Comparison of ENCODE assay signal across 9 cellular contexts in the genomic region with DNA sequence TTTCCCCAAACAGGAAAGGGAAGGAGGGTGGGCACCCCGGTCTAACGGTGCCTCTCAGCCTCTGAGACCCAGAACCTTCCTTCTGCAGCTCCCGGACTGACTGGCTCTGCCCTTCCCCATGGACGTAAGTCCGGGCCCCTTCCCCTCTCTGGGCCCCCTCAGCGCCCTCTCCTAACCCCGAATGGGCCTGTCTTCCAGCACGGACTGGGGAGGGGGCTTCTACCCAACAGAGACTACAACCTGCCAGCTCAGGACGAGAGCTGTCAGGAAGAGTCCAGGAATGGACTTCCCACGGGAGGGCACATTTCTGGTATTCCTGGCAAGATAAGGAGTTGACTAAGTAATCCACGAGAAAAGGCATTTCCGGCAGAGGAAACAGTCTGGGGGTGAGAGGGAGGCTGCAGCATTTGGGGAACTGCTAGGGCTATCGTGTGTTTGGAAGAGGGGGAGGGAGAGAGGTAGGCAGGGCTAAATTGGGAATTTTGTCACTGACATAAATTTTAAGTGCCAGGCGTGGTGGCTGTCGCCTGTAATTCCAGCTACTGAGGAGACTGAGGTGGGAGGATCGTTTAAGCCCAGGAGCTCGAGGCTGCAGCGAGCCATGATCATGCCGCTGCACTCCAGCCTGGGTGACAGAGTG. TPM values are rescaled to one million over a fixed set of nuclear protein-coding genes. Genes with fewer than 3 reads are reported as not detected.
DNase-seq lines count a peak whose midpoint lies in the region; ATAC-seq and TF ChIP-seq lines count a peak whose summit lies in the region.
"Had no signal": no experiment of that assay in that cellular context is flagged by ENCODE, and none has a peak within 500 bp of the region (broad histone marks: within the 10 kb centered on the region; RNA-seq: fewer than 3 reads in every experiment).

No MANE protein-coding gene starts in this region.

- no peaks in the 10 kb centered on the region for H3K27me3 ChIP-seq in esophagus squamous epithelium
- no peaks in the 10 kb centered on the region for H3K27me3 ChIP-seq in osteoblast (ENCODE audit: insufficient read depth, low read length)

- no peak for TF ChIP-seq CTCF in esophagus squamous epithelium (IDR thresholded peaks at IDR 0.05)
- TF ChIP-seq CTCF in osteoblast (IDR thresholded peaks at IDR 0.05; ENCODE audit: extremely low read depth, low read depth, low read length), result no peak

- ATAC-seq in GM21390 (IDR thresholded peaks at IDR 0.05; ENCODE audit: unreplicated experiment) (peak; percentile 10), GM18868 (IDR thresholded peaks at IDR 0.05; ENCODE audit: unreplicated experiment) (no peak), HG02970 (IDR thresholded peaks at IDR 0.05; ENCODE audit: low FRiP score, unreplicated experiment) (no peak)

- H4K20me1 ChIP-seq in osteoblast (ENCODE audit: insufficient read depth, low read length), result no peaks in the 10 kb centered on the region

- H3K4me2 ChIP-seq in osteoblast (ENCODE audit: insufficient read depth, low read length), result peak overlapping the region; percentile 98

- H3K36me3 ChIP-seq in SK-N-MC (ENCODE audit: insufficient read depth, low read length), result peaks cover 19% of the 10 kb centered on the region; the same call in 1 of the 2 replicates
- H3K36me3 ChIP-seq in esophagus squamous epithelium, result no peaks in the 10 kb centered on the region
- H3K36me3 ChIP-seq in osteoblast (ENCODE audit: insufficient read depth, low read length), result peaks cover 5% of the 10 kb centered on the region

- H3K27ac ChIP-seq in SK-N-MC (peak overlapping the region; percentile 89), esophagus squamous epithelium (peak overlapping the region; percentile 50 to 64 (median 56)), osteoblast (ENCODE audit: low read depth, low read length) (peak overlapping the region; percentile 77)

- H3K4me1 ChIP-seq in esophagus squamous epithelium (peaks cover 18 to 78% (median 28%) of the 10 kb centered on the region in 3 donors), osteoblast (ENCODE audit: insufficient read depth, low read length) (peaks cover 23% of the 10 kb centered on the region)

- in situ Hi-C loops in ACHN (cut with HindIII; ENCODE audit: low pct_ligation_motif_present, low pct_unique_long_range_greater_than_20kb, low sequenced_read_pairs), result no loop called here

- DNase-seq in ACHN (peak; percentile 59), SK-N-MC (ENCODE audit: low read depth, low spot score) (peak; percentile 73), esophagus squamous epithelium (lab: John Stamatoyannopoulos, UW) (no peak), osteoblast (ENCODE audit: insufficient read length, low spot score, missing footprints) (peak; percentile 86), NCI-H2081 treated with DMSO at 0.1 percent for 48 hours (lab: John Stamatoyannopoulos, UW) (no peak)

- peaks cover 11% of the 10 kb centered on the region for H3K79me2 ChIP-seq in osteoblast (ENCODE audit: insufficient read depth, low read length)

- peak overlapping the region; percentile 79 for H3K9ac ChIP-seq in SK-N-MC (ENCODE audit: insufficient read length)

- H3K4me3 ChIP-seq in SK-N-MC (peak overlapping the region; percentile 97), esophagus squamous epithelium (peak overlapping the region; percentile 51 to 88 (median 63)), osteoblast (ENCODE audit: insufficient read depth, low read length) (peak overlapping the region; percentile 94)

- peak overlapping the region; percentile 89 for H2AFZ ChIP-seq in osteoblast (ENCODE audit: low read length)

- intact Hi-C loops in esophagus squamous epithelium (cut with DNase I), result no loop called here

- H3K9me3 ChIP-seq in SK-N-MC (ENCODE audit: low read depth, low read length) (no peaks in the 10 kb centered on the region), esophagus squamous epithelium (no peaks in the 10 kb centered on the region), osteoblast (ENCODE audit: low read depth, low read length) (no peaks in the 10 kb centered on the region)

- 0 to 11% methylated on average over 6 to 13 of the region's 19 CpGs for WGBS in esophagus squamous epithelium, 2 donors

- TF ChIP-seq POLR2A in esophagus squamous epithelium (IDR thresholded peaks at IDR 0.05), result no peak

RNA-seq across cellular contexts. Expression of a gene that starts 12.1 kb away (rescaled TPM):
- 1,000 to 10,000 TPM; 1,024 to 1,551 (median 1,380) TPM for total RNA-seq in esophagus squamous epithelium
- 579 and 705 TPM in 2 replicates for total RNA-seq in osteoblast

RNA-seq across cellular contexts. Expression of a gene that starts 22.3 kb away (rescaled TPM):
- total RNA-seq in esophagus squamous epithelium (100 to 1,000 TPM in 1 of 4 donors, 10 to 100 TPM in 3; 67.9 to 100 (median 78.4) TPM), osteoblast (175 and 178 TPM in 2 replicates)

RNA-seq across cellular contexts. Expression of a gene that starts 22.4 kb away (rescaled TPM):
- total RNA-seq in esophagus squamous epithelium, result not detected
- total RNA-seq in osteoblast, result 0.36 TPM in 1 of 2 replicates, not detected in the other

RNA-seq across cellular contexts. Expression of a gene that starts 30.5 kb away (rescaled TPM):
- total RNA-seq in esophagus squamous epithelium, result not detected
- total RNA-seq in osteoblast, result not detected in 2 replicates
- total RNA-seq: renal cortical epithelial cell had no signal

RNA-seq across cellular contexts. Expression of a gene that starts 38.2 kb away (rescaled TPM):
- 1 to 10 TPM; 1.9 to 6.2 (median 4.7) TPM for total RNA-seq in esophagus squamous epithelium
- 0.29 and 0.36 TPM in 2 replicates for total RNA-seq in osteoblast

Comparison
In these comparisons a context has a peak if more than half of its experiments do, and no peak if none do; other contexts are left out.
1. DNase-seq: peak in ACHN (single experiment), SK-N-MC (single experiment) and osteoblast (single experiment); none in esophagus squamous epithelium (single experiment) and NCI-H2081 treated with DMSO at 0.1 percent for 48 hours (single experiment).
2. Peak in every context shown above with its lines, with median percentiles within 50 percentile points of each other: H3K27ac ChIP-seq and H3K4me3 ChIP-seq.